In the genomic region with DNA sequence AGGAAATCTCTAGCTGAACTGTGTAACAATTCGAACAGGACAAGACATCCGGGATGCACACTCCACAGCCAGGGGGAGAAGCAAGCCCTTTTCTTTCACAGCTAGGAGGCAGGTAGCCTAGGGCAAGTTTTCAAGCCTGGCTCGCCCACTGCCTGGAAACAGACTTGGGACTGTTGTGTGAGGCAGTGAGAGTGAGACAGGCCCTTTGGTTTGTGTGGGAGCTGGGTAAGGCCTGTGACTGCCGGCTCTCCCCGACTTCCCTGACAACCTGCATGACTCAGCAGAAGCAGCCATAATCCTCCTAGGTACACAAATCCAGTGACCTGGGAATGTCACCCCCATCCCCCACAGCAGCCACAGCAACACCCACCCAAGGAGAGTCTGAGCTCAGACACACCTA, we compare ENCODE assay signal across 30 cellular contexts.
DNase-seq lines count a peak whose midpoint lies in the region; ATAC-seq, FAIRE-seq and TF ChIP-seq lines count a peak whose summit lies in the region.
"Had no signal": no experiment of that assay in that cellular context is flagged by ENCODE, and none has a peak within 500 bp of the region (broad histone marks: within the 10 kb centered on the region; RNA-seq: fewer than 3 reads in every experiment).

No MANE protein-coding gene starts in this region.

- peak; percentile 8 for DNase-seq in NCI-H82 (lab: John Stamatoyannopoulos, UW)
- DNase-seq in NCI-H82 treated with DMSO at 0.1 percent for 48 hours (lab: John Stamatoyannopoulos, UW; ENCODE audit: unreplicated experiment): no peak
- peak; percentile 19 for DNase-seq in SK-MEL-5 (ENCODE audit: low read depth, low spot score)
- no peak for DNase-seq in H1 (ENCODE audit: low read depth in 1 of 2, low spot score in 2 of 2)
- no peak for DNase-seq in urothelium cell line (ENCODE audit: low spot score)
- no peak for DNase-seq in upper lobe of left lung
- no peak for DNase-seq in activated CD4-positive, alpha-beta memory T cell treated with anti-CD3 and anti-CD28 coated beads for 36 hours
- DNase-seq in left ventricle myocardium inferior: no peak
- DNase-seq: 8988T; activated CD4-positive, alpha-beta T cell treated with anti-CD3 and anti-CD28 coated beads, Interleukin-2, amount 50 U/mL, for 48 hours; activated T-cell treated with anti-CD3 and anti-CD28 coated beads, Interleukin-2, amount 50 U/mL, for 72 hours; AML-193; body of pancreas; CD4-positive, CD25-positive, alpha-beta regulatory T cell; cerebellar nuclear complex; gastrocnemius medialis; GOT3; left cardiac atrium; mucosa of descending colon; NCI-H146; NCI-H2107; NCI-H748 treated with DMSO at 0.1 percent for 48 hours; transverse colon had no signal

- FAIRE-seq in H1 (lab: Jason Lieb, UNC): no peak
- FAIRE-seq in urothelium cell line (lab: Jason Lieb, UNC): peak; percentile 90
- FAIRE-seq: endometrium, GM18507, GM19239 had no signal

- no peak for TF ChIP-seq EP300 in H1 (IDR thresholded peaks at IDR 0.05; ENCODE audit: borderline replicate concordance in 1 of 2, low read depth in 2 of 2, low read length in 2 of 2)
- no peak for TF ChIP-seq EP300 in upper lobe of left lung (IDR thresholded peaks at IDR 0.05)

- H3K9me3 Mint-ChIP-seq in activated CD4-positive, alpha-beta memory T cell treated with anti-CD3 and anti-CD28 coated beads for 36 hours: no peaks in the 10 kb centered on the region
- H3K9me3 Mint-ChIP-seq: activated T-cell treated with anti-CD3 and anti-CD28 coated beads, Interleukin-2, amount 50 U/mL, for 72 hours; natural killer cell treated with Interleukin-12 subunit alpha and Interleukin-12 subunit beta and Interleukin-15 and Interleukin-18, amount 100 ng/mL, for 72 hours; stimulated activated effector memory CD8-positive, alpha-beta T cell treated with anti-CD3 and anti-CD28 coated beads, Interleukin-12 subunit alpha, Interleukin-12 subunit beta, amount 100 ng/mL, for 72 hours had no signal

- no peak overlapping the region for H3K23ac ChIP-seq in H1 (ENCODE audit: insufficient read length)

- H3K14ac ChIP-seq in H1 (ENCODE audit: insufficient read length): peak overlapping the region; percentile 66

- no peak overlapping the region for H3K4me3 Mint-ChIP-seq in activated CD4-positive, alpha-beta memory T cell treated with anti-CD3 and anti-CD28 coated beads for 36 hours
- H3K4me3 Mint-ChIP-seq: activated T-cell treated with anti-CD3 and anti-CD28 coated beads, Interleukin-2, amount 50 U/mL, for 72 hours; CD4-positive, CD25-positive, alpha-beta regulatory T cell; natural killer cell treated with Interleukin-12 subunit alpha and Interleukin-12 subunit beta and Interleukin-15 and Interleukin-18, amount 100 ng/mL, for 72 hours; stimulated activated effector memory CD8-positive, alpha-beta T cell treated with anti-CD3 and anti-CD28 coated beads, Interleukin-12 subunit alpha, Interleukin-12 subunit beta, amount 100 ng/mL, for 72 hours had no signal

- CTCF ChIA-PET in H1 (lab: Charles Lee; ENCODE audit: partially characterized antibody): interaction anchor here (0.5 to 2.4 kb wide), 3 partner anchors 14 to 314 kb away, joined by 3 to 7 read pairs (median 4); no protein-coding TSS in a partner anchor
- CTCF ChIA-PET in activated CD4-positive, alpha-beta memory T cell treated with anti-CD3 and anti-CD28 coated beads for 36 hours (lab: Charles Lee): no interaction called here

- 88% methylated on average over 5 of the region's 5 CpGs; no CpG with 5 or more reads in 1 of the 2 experiments for WGBS in H1 (ENCODE audit: extremely low coverage in 1 of 2, insufficient coverage in 1 of 2, insufficient read length in 1 of 2, insufficient replicate concordance in 2 of 2, low coverage in 1 of 2, low lambda C conversion rate in 2 of 2, missing lambda C conversion rate in 1 of 2), 2 experiments
- 89 to 100% methylated on average over 4 to 5 of the region's 5 CpGs for WGBS in upper lobe of left lung, 2 donors

- H3K27me3 ChIP-seq in H1 (replicated peaks in 1 of 4; ENCODE audit: control insufficient read depth in 3 of 4, extremely low read depth in 1 of 4, insufficient read depth in 3 of 4, low read length in 3 of 4) (no peaks in the 10 kb centered on the region), upper lobe of left lung (no peaks in the 10 kb centered on the region), left ventricle myocardium inferior (ENCODE audit: low read depth) (no peaks in the 10 kb centered on the region)
- H3K27me3 ChIP-seq: body of pancreas, gastrocnemius medialis, hepatocyte, transverse colon had no signal

- no peaks in the 10 kb centered on the region for H3K79me2 ChIP-seq in H1 (ENCODE audit: control insufficient read depth in 1 of 2, insufficient read depth in 2 of 2, low read length in 2 of 2)
- H3K79me2 ChIP-seq: hepatocyte had no signal

- H3K79me1 ChIP-seq in H1 (ENCODE audit: low read depth, low read length): no peaks in the 10 kb centered on the region

- H4K8ac ChIP-seq in H1 (ENCODE audit: extremely low read depth, insufficient read depth, low read length): no peak overlapping the region

- no peaks in the 10 kb centered on the region for H4K20me1 ChIP-seq in H1 (replicated peaks in 1 of 2; ENCODE audit: control insufficient read depth in 1 of 2, insufficient read depth in 2 of 2, low read length in 2 of 2)

- no peak overlapping the region for H3K9ac ChIP-seq in H1 (replicated peaks in 1 of 4; ENCODE audit: extremely low read depth in 1 of 4, low read depth in 3 of 4, low read length in 3 of 4)

- no peak overlapping the region for H2AK5ac ChIP-seq in H1 (ENCODE audit: low read depth, low read length)

- peaks cover 6% of the 10 kb centered on the region for H3K36me3 Mint-ChIP-seq in activated CD4-positive, alpha-beta memory T cell treated with anti-CD3 and anti-CD28 coated beads for 36 hours
- H3K36me3 Mint-ChIP-seq: CD4-positive, CD25-positive, alpha-beta regulatory T cell; natural killer cell treated with Interleukin-12 subunit alpha and Interleukin-12 subunit beta and Interleukin-15 and Interleukin-18, amount 100 ng/mL, for 72 hours; stimulated activated effector memory CD8-positive, alpha-beta T cell treated with anti-CD3 and anti-CD28 coated beads, Interleukin-12 subunit alpha, Interleukin-12 subunit beta, amount 100 ng/mL, for 72 hours had no signal

- no peak overlapping the region for H3K56ac ChIP-seq in H1 (replicated peaks; ENCODE audit: insufficient read length, low read depth, low read length)

- ATAC-seq in upper lobe of left lung (ENCODE audit: low FRiP score in 2 of 2): no peak
- ATAC-seq: activated CD4-positive, CD25-positive, alpha-beta regulatory T cell treated with anti-CD3 and anti-CD28 coated beads, Interleukin-2, amount 50 U/mL, for 24 hours; activated T-cell treated with anti-CD3 and anti-CD28 coated beads, Interleukin-2, amount 50 U/mL, for 72 hours; body of pancreas; gastrocnemius medialis; left cardiac atrium; mucosa of descending colon; stimulated activated effector memory CD8-positive, alpha-beta T cell treated with anti-CD3 and anti-CD28 coated beads, Interleukin-12 subunit alpha, Interleukin-12 subunit beta, amount 100 ng/mL, for 72 hours had no signal

- no peak overlapping the region for H2BK12ac ChIP-seq in H1 (ENCODE audit: low read depth, low read length)

- no peak overlapping the region for H3K27ac Mint-ChIP-seq in activated CD4-positive, alpha-beta memory T cell treated with anti-CD3 and anti-CD28 coated beads for 36 hours
- H3K27ac Mint-ChIP-seq: activated T-cell treated with anti-CD3 and anti-CD28 coated beads, Interleukin-2, amount 50 U/mL, for 72 hours; CD4-positive, CD25-positive, alpha-beta regulatory T cell; natural killer cell treated with Interleukin-12 subunit alpha and Interleukin-12 subunit beta and Interleukin-15 and Interleukin-18, amount 100 ng/mL, for 72 hours; stimulated activated effector memory CD8-positive, alpha-beta T cell treated with anti-CD3 and anti-CD28 coated beads, Interleukin-12 subunit alpha, Interleukin-12 subunit beta, amount 100 ng/mL, for 72 hours had no signal

- H2BK120ac ChIP-seq in H1 (replicated peaks; ENCODE audit: low read depth, low read length): no peak overlapping the region

- no peak overlapping the region for H2BK15ac ChIP-seq in H1 (ENCODE audit: low read length)

- peaks cover 0 to 7% (median 2%) of the 10 kb centered on the region in 4 experiments; a peak in 3 of 8 replicates for H3K36me3 ChIP-seq in H1 (ENCODE audit: control insufficient read depth in 2 of 4, insufficient read depth in 4 of 4, low read length in 3 of 4)
- peaks cover 0 to 8% (median 0%) of the 10 kb centered on the region in 4 donors for H3K36me3 ChIP-seq in upper lobe of left lung
- peaks cover 32% of the 10 kb centered on the region for H3K36me3 ChIP-seq in left ventricle myocardium inferior
- H3K36me3 ChIP-seq: transverse colon had no signal

- H3K18ac ChIP-seq in H1 (ENCODE audit: extremely low read depth, low read length): no peak overlapping the region

- H2BK20ac ChIP-seq in H1 (ENCODE audit: low read length): no peak overlapping the region

- peaks cover 0 to 4% of the 10 kb centered on the region in 2 experiments; a peak in 2 of 4 replicates for H3K9me3 ChIP-seq in H1 (ENCODE audit: insufficient read depth in 2 of 2, low read depth in 1 of 2, low read length in 1 of 2)
- no peaks in the 10 kb centered on the region for H3K9me3 ChIP-seq in upper lobe of left lung
- no peaks in the 10 kb centered on the region for H3K9me3 ChIP-seq in left ventricle myocardium inferior (replicated peaks)
- H3K9me3 ChIP-seq: body of pancreas, gastrocnemius medialis, mucosa of descending colon, transverse colon had no signal

- H2BK5ac ChIP-seq in H1 (ENCODE audit: low read depth, low read length): peak overlapping the region; percentile 61; the same call in 1 of the 2 replicates

- in situ Hi-C loops in SK-MEL-5 (cut with HindIII; ENCODE audit: low pct_unique_long_range_greater_than_20kb, low sequenced_read_pairs): no loop called here

- no peak for TF ChIP-seq RAD21 in H1 (IDR thresholded peaks at IDR 0.05 in 1 of 2, conservative IDR thresholded peaks at IDR 0.05 in 1 of 2; ENCODE audit: low read depth in 2 of 2, low read length in 2 of 2)

- H3K4me1 Mint-ChIP-seq in activated CD4-positive, alpha-beta memory T cell treated with anti-CD3 and anti-CD28 coated beads for 36 hours (ENCODE audit: low read depth): no peaks in the 10 kb centered on the region
- H3K4me1 Mint-ChIP-seq: stimulated activated effector memory CD8-positive, alpha-beta T cell treated with anti-CD3 and anti-CD28 coated beads, Interleukin-12 subunit alpha, Interleukin-12 subunit beta, amount 100 ng/mL, for 72 hours had no signal

- POLR2A ChIA-PET in H1 (lab: Charles Lee; ENCODE audit: partially characterized antibody): no interaction called here
- POLR2A ChIA-PET in activated CD4-positive, alpha-beta memory T cell treated with anti-CD3 and anti-CD28 coated beads for 36 hours (lab: Charles Lee): no interaction called here

- H3K4ac ChIP-seq in H1 (replicated peaks; ENCODE audit: insufficient read length, low read depth, low read length): no peak overlapping the region

- H3K4me1 ChIP-seq in H1 (replicated peaks in 1 of 4; ENCODE audit: control insufficient read depth in 3 of 4, insufficient read depth in 4 of 4, low read length in 3 of 4) (0 out of 7 replicates have a peak, but pooled peaks cover 0 to 2% (median 0%) of the 10 kb centered on the region in 4 experiments), upper lobe of left lung (no peaks in the 10 kb centered on the region), left ventricle myocardium inferior (no peaks in the 10 kb centered on the region)
- H3K4me1 ChIP-seq: body of pancreas, gastrocnemius medialis, transverse colon had no signal

- intact Hi-C loops in activated CD4-positive, alpha-beta memory T cell treated with anti-CD3 and anti-CD28 coated beads for 36 hours (cut with micrococcal nuclease): no loop called here
- intact Hi-C loops in left ventricle myocardium inferior (cut with micrococcal nuclease): no loop called here

- no peaks in the 10 kb centered on the region for H3K27me3 Mint-ChIP-seq in activated CD4-positive, alpha-beta memory T cell treated with anti-CD3 and anti-CD28 coated beads for 36 hours
- H3K27me3 Mint-ChIP-seq: CD4-positive, CD25-positive, alpha-beta regulatory T cell; natural killer cell treated with Interleukin-12 subunit alpha and Interleukin-12 subunit beta and Interleukin-15 and Interleukin-18, amount 100 ng/mL, for 72 hours had no signal

- peaks cover 2% of the 10 kb centered on the region; the same call in 1 of the 2 replicates for H3K23me2 ChIP-seq in H1 (ENCODE audit: low read depth, low read length)

- H4K5ac ChIP-seq in H1 (ENCODE audit: insufficient read length, low read depth, low read length): peak overlapping the region; percentile 80

- no peak overlapping the region for H2AFZ ChIP-seq in H1 (ENCODE audit: low read length)
- H2AFZ ChIP-seq: hepatocyte had no signal

- H3K4me2 ChIP-seq in H1 (ENCODE audit: insufficient read depth in 1 of 2, low read depth in 2 of 2, low read length in 2 of 2): no peak overlapping the region
- H3K4me2 ChIP-seq: hepatocyte had no signal

- H3K4me3 ChIP-seq in H1 (ENCODE audit: extremely low read depth in 1 of 4, insufficient read depth in 2 of 4, low read depth in 3 of 4, low read length in 4 of 4): no peak overlapping the region
- no peak overlapping the region for H3K4me3 ChIP-seq in upper lobe of left lung
- no peak overlapping the region for H3K4me3 ChIP-seq in left ventricle myocardium inferior
- H3K4me3 ChIP-seq: body of pancreas, gastrocnemius medialis, hepatocyte, mucosa of descending colon, transverse colon had no signal

- no peak overlapping the region for H3K27ac ChIP-seq in H1 (ENCODE audit: low read depth, low read length)
- no peak overlapping the region for H3K27ac ChIP-seq in upper lobe of left lung
- H3K27ac ChIP-seq in left ventricle myocardium inferior (replicated peaks): no peak overlapping the region
- H3K27ac ChIP-seq: body of pancreas, gastrocnemius medialis, hepatocyte, transverse colon had no signal

- H4K91ac ChIP-seq in H1 (replicated peaks; ENCODE audit: insufficient read length, low read length): no peak overlapping the region

- TF ChIP-seq POLR2A in H1 (IDR thresholded peaks at IDR 0.05; ENCODE audit: control extremely low read depth in 1 of 2, low read depth in 2 of 2, low read length in 2 of 2) (no peak), upper lobe of left lung (IDR thresholded peaks at IDR 0.05) (no peak)

- TF ChIP-seq CTCF in H1 (IDR thresholded peaks at IDR 0.05; ENCODE audit: control extremely low read depth in 1 of 3, insufficient read depth in 1 of 3, low read depth in 1 of 3, low read length in 3 of 3) (no peak), upper lobe of left lung (IDR thresholded peaks at IDR 0.05) (no peak), left ventricle myocardium inferior (IDR thresholded peaks at IDR 0.05; ENCODE audit: borderline replicate concordance) (no peak)

Comparison
In these comparisons a context has a peak if more than half of its experiments do, and no peak if none do; other contexts are left out.
1. DNase-seq: peak in NCI-H82 (single experiment) and SK-MEL-5 (single experiment); none in NCI-H82 treated with DMSO at 0.1 percent for 48 hours (single experiment), H1 (0 of 2), urothelium cell line (single experiment), upper lobe of left lung (0 of 2), activated CD4-positive, alpha-beta memory T cell treated with anti-CD3 and anti-CD28 coated beads for 36 hours (single experiment) and left ventricle myocardium inferior (single experiment).